ENCODE assay signal across 24 cellular contexts in the genomic region with DNA sequence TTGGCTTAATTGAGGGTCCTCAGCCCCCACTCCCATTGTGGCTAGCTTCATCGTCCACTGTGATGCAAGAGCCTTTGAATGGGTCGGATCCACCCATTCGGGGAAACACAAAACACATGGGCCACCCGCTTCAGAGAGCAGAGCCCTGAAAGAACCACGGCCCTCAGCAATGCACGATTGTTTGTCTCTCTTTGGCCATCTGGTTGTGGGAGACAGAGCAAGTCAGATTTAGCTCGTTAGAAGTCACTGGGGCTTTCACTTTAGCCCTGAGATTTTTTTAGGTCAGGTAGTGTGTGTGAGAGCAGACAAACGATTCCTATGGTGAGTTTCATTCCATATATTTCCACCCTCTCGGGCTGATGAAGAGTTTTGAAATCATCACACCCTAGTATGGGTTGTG. TPM values are rescaled to one million over a fixed set of nuclear protein-coding genes. Genes with fewer than 3 reads are reported as not detected.
"Had no signal": no experiment of that assay in that cellular context is flagged by ENCODE, and none has a peak within 500 bp of the region (broad histone marks: within the 10 kb centered on the region; RNA-seq: fewer than 3 reads in every experiment).

No MANE protein-coding gene starts in this region.

- H3K4me2 ChIP-seq: PC-9 had no signal

- H3K4me1 Mint-ChIP-seq: activated naive CD8-positive, alpha-beta T cell treated with anti-CD3 and anti-CD28 coated beads, Interleukin-2, amount 50 U/mL, for 24 hours; central memory CD8-positive, alpha-beta T cell had no signal

- H3K4me3 ChIP-seq: PC-9 had no signal

- H3K27ac Mint-ChIP-seq: activated CD8-positive, alpha-beta T cell treated with anti-CD3 and anti-CD28 coated beads for 36 hours; activated naive CD4-positive, alpha-beta T cell treated with anti-CD3 and anti-CD28 coated beads, Interleukin-2, amount 50 U/mL, for 72 hours; activated naive CD8-positive, alpha-beta T cell treated with anti-CD3 and anti-CD28 coated beads, Interleukin-2, amount 50 U/mL, for 24 hours; T-helper 1 cell treated with Interleukin-12 subunit alpha and Interleukin-12 subunit beta and Interleukin-4 antibody, amounts not matched to agents 30 μg/mL and 1 μg/mL, for 36 hours had no signal

- H3K4me3 Mint-ChIP-seq: activated CD8-positive, alpha-beta T cell treated with anti-CD3 and anti-CD28 coated beads for 36 hours; activated naive CD8-positive, alpha-beta T cell treated with anti-CD3 and anti-CD28 coated beads, Interleukin-2, amount 50 U/mL, for 24 hours; brain; central memory CD8-positive, alpha-beta T cell; T-helper 1 cell treated with Interleukin-12 subunit alpha and Interleukin-12 subunit beta and Interleukin-4 antibody, amounts not matched to agents 30 μg/mL and 1 μg/mL, for 36 hours had no signal

- H3K36me3 Mint-ChIP-seq: activated naive CD4-positive, alpha-beta T cell treated with anti-CD3 and anti-CD28 coated beads, Interleukin-2, amount 50 U/mL, for 72 hours; brain had no signal

- H3K27ac ChIP-seq: PC-9 had no signal

- H2AFZ ChIP-seq: PC-9 had no signal

- DNase-seq: activated CD4-positive, alpha-beta T cell treated with anti-CD3 and anti-CD28 coated beads for 4 hours; activated CD8-positive, alpha-beta memory T cell treated with anti-CD3 and anti-CD28 coated beads, Interleukin-2, amount 50 U/mL, for 48 hours; activated CD8-positive, alpha-beta T cell treated with anti-CD3 and anti-CD28 coated beads for 36 hours; activated effector memory CD4-positive, alpha-beta T cell treated with anti-CD3 and anti-CD28 coated beads, Interleukin-2, amount 50 U/mL, for 16 hours; activated naive CD4-positive, alpha-beta T cell treated with Interleukin-2 at 50 U/mL for 16 hours; activated naive CD8-positive, alpha-beta T cell treated with anti-CD3 and anti-CD28 coated beads, Interleukin-2, amount 50 U/mL, for 24 hours; activated T-cell treated with anti-CD3 and anti-CD28 coated beads, Interleukin-2, amount 50 U/mL, for 1 hour; amygdala; KBM-7; NCI-H1092; NCI-H1417; NCI-H1930; NCI-H2107; NCI-H2171 treated with DMSO at 0.1 percent for 48 hours; NCI-H226; NCI-H526; NCI-H82; PC-9; SHP77 treated with DMSO at 0.1 percent for 48 hours had no signal

- ATAC-seq: activated CD4-positive, CD25-positive, alpha-beta regulatory T cell treated with anti-CD3 and anti-CD28 coated beads, Interleukin-2, amount 50 U/mL, for 24 hours; activated CD8-positive, alpha-beta T cell treated with anti-CD3 and anti-CD28 coated beads for 36 hours; activated naive CD4-positive, alpha-beta T cell treated with anti-CD3 and anti-CD28 coated beads, Interleukin-2, amount 50 U/mL, for 72 hours; activated naive CD8-positive, alpha-beta T cell treated with anti-CD3 and anti-CD28 coated beads, Interleukin-2, amount 50 U/mL, for 24 hours had no signal

- H3K9me3 Mint-ChIP-seq: activated CD8-positive, alpha-beta T cell treated with anti-CD3 and anti-CD28 coated beads for 36 hours; activated naive CD4-positive, alpha-beta T cell treated with anti-CD3 and anti-CD28 coated beads, Interleukin-2, amount 50 U/mL, for 72 hours; activated naive CD8-positive, alpha-beta T cell treated with anti-CD3 and anti-CD28 coated beads, Interleukin-2, amount 50 U/mL, for 24 hours; brain; central memory CD8-positive, alpha-beta T cell; T-helper 1 cell treated with Interleukin-12 subunit alpha and Interleukin-12 subunit beta and Interleukin-4 antibody, amounts not matched to agents 30 μg/mL and 1 μg/mL, for 36 hours had no signal

RNA-seq across cellular contexts. Expression of a gene that starts 12.9 kb away (rescaled TPM):
- total RNA-seq: PC-9 had no signal
